In genomic region chr12:78086553-78087362, GRCh38 we compare ENCODE assay signal across 16 cellular contexts.
DNase-seq lines count a peak whose midpoint lies in the region; ATAC-seq, FAIRE-seq and TF ChIP-seq lines count a peak whose summit lies in the region.
"Had no signal": no experiment of that assay in that cellular context is flagged by ENCODE, and none has a peak within 500 bp of the region (broad histone marks: within the 10 kb centered on the region; RNA-seq: fewer than 3 reads in every experiment).

No MANE protein-coding gene starts in this region.

- intact Hi-C loops in IMR-90 (cut with micrococcal nuclease) = no loop called here
- intact Hi-C loops in kidney (cut with DNase I) = no loop called here

- no peak overlapping the region for H2BK5ac ChIP-seq in IMR-90 (ENCODE audit: low read depth, low read length, poor library complexity, severe bottlenecking)

- no peak overlapping the region for H3K18ac ChIP-seq in IMR-90 (ENCODE audit: low read depth, low read length)

- H4K5ac ChIP-seq in IMR-90 (ENCODE audit: low read depth, low read length) = no peak overlapping the region

- no peaks in the 10 kb centered on the region for H3K27me3 ChIP-seq in IMR-90 (ENCODE audit: control insufficient read depth, insufficient read depth, low read length)
- H3K27me3 ChIP-seq: cardiac muscle cell, hepatocyte had no signal

- no peak for TF ChIP-seq RAD21 in IMR-90 (IDR thresholded peaks at IDR 0.05; ENCODE audit: low read length)

- no peak overlapping the region for H2BK15ac ChIP-seq in IMR-90 (ENCODE audit: low read depth, low read length)

- no peak overlapping the region for H3K4ac ChIP-seq in IMR-90 (ENCODE audit: low read depth, low read length)

- no peak overlapping the region for H2AFZ ChIP-seq in IMR-90 (replicated peaks; ENCODE audit: low read length, poor library complexity)
- H2AFZ ChIP-seq: hepatocyte had no signal

- H3K9me3 ChIP-seq in IMR-90 (ENCODE audit: control insufficient read depth, insufficient read depth, low read length) = no peaks in the 10 kb centered on the region
- no peaks in the 10 kb centered on the region for H3K9me3 ChIP-seq in kidney (ENCODE audit: control insufficient read depth in 1 of 2, low read length in 2 of 2)
- H3K9me3 ChIP-seq: Caco-2 had no signal

- H3K9me1 ChIP-seq in IMR-90 (ENCODE audit: insufficient read depth, low read length) = peaks cover 2% of the 10 kb centered on the region

- H3K36me3 ChIP-seq in IMR-90 (ENCODE audit: control insufficient read depth, insufficient read depth, low read length) (no peaks in the 10 kb centered on the region), kidney (ENCODE audit: control insufficient read depth in 1 of 2, insufficient read depth in 2 of 2, low read length in 2 of 2) (no peaks in the 10 kb centered on the region)
- H3K36me3 ChIP-seq: cardiac muscle cell had no signal

- peak overlapping the region in 1 of 2 experiments; percentile 42; a peak in 1 of 4 replicates for H4K8ac ChIP-seq in IMR-90 (ENCODE audit: low read depth in 2 of 2, low read length in 2 of 2)

- DNase-seq in IMR-90 (peak; percentile 12), fibroblast of peridontal ligament (ENCODE audit: extremely low read depth) (peak; percentile 48), superior temporal gyrus (ENCODE audit: extremely low spot score) (peak; percentile 66), kidney (no peak)
- DNase-seq in central memory CD4-positive, alpha-beta T cell = no peak
- no peak for DNase-seq in stimulated activated naive CD4-positive, alpha-beta T cell (lab: John Stamatoyannopoulos, UW)
- DNase-seq: activated CD4-positive, CD25-positive, alpha-beta regulatory T cell treated with anti-CD3 and anti-CD28 coated beads, Interleukin-2, amount 50 U/mL, for 72 hours; activated naive CD4-positive, alpha-beta T cell treated with anti-CD3 and anti-CD28 coated beads, Interleukin-2, amount 10 ng/mL, durations not matched to agents 7 days and 5 days; Caco-2; left cardiac atrium; NCI-H2081; NCI-H526 treated with DMSO at 0.1 percent for 48 hours; T-helper 1 cell had no signal

- ATAC-seq in IMR-90 (ENCODE audit: low read depth) = no peak
- ATAC-seq in SK-N-SH treated with all-trans-retinoic acid at 6 μM for 48 hours = peak; percentile 58; the same call in 2 of the 3 replicates
- ATAC-seq: left cardiac atrium had no signal

- H2AK5ac ChIP-seq in IMR-90 (ENCODE audit: low read depth, low read length) = no peak overlapping the region

- no peak overlapping the region for H3K56ac ChIP-seq in IMR-90 (ENCODE audit: extremely low read depth, insufficient read depth, low read length)

- no peak overlapping the region for H2BK20ac ChIP-seq in IMR-90 (ENCODE audit: low read depth, low read length)

- no peak overlapping the region for H3K23ac ChIP-seq in IMR-90 (ENCODE audit: low read depth, low read length)

- H3K27ac ChIP-seq in IMR-90 (ENCODE audit: insufficient read depth, low read length) (no peak overlapping the region), kidney (ENCODE audit: low read depth in 2 of 2, low read length in 2 of 2) (no peak overlapping the region)
- H3K27ac ChIP-seq: cardiac muscle cell, hepatocyte had no signal

- no peak for FAIRE-seq in kidney (lab: Jason Lieb, UNC)

- H3K4me2 ChIP-seq in IMR-90 (ENCODE audit: low read depth, low read length) = no peak overlapping the region
- H3K4me2 ChIP-seq: hepatocyte had no signal

- TF ChIP-seq CTCF in IMR-90 (conservative IDR thresholded peaks at IDR 0.05; ENCODE audit: low read depth, low read length) (no peak), kidney (IDR thresholded peaks at IDR 0.05; ENCODE audit: borderline replicate concordance, extremely low read depth, insufficient read depth) (no peak)

- CTCF ChIA-PET in IMR-90 (lab: Yijun Ruan, JAX) = interaction anchor here (1.1 to 1.5 kb wide), 2 partner anchors 10 to 129 kb away, joined by 3 to 4 read pairs; no protein-coding TSS in a partner anchor

- dilution Hi-C loops in IMR-90 (cut with HindIII; ENCODE audit: low sequenced_read_pairs, unreplicated experiment) = no loop called here

- no peaks in the 10 kb centered on the region for H4K20me1 ChIP-seq in IMR-90 (ENCODE audit: insufficient read depth, low read length)

- H2BK120ac ChIP-seq in IMR-90 (ENCODE audit: low read depth, low read length) = no peak overlapping the region

- POLR2A ChIA-PET in IMR-90 (lab: Charles Lee; ENCODE audit: unreplicated experiment) = no interaction called here

- no TSS peak for BruUV-seq in IMR-90 (replicated peaks; lab: Mats Ljungman, UMichigan)

- H2AK9ac ChIP-seq in IMR-90 (replicated peaks; ENCODE audit: low read depth, low read length, poor library complexity) = no peak overlapping the region

- no peak overlapping the region for H3K4me3 ChIP-seq in IMR-90 (ENCODE audit: insufficient read depth, low read depth, low read length)
- H3K4me3 ChIP-seq in kidney (ENCODE audit: low read length in 2 of 2) = no peak overlapping the region
- H3K4me3 ChIP-seq: cardiac muscle cell, hepatocyte had no signal

- H3K4me1 ChIP-seq in IMR-90 (ENCODE audit: control insufficient read depth, insufficient read depth, low read length) (peaks cover 2% of the 10 kb centered on the region; the same call in 1 of the 2 replicates), kidney (ENCODE audit: control insufficient read depth in 1 of 2, insufficient read depth in 1 of 2, low read depth in 1 of 2, low read length in 2 of 2) (no peaks in the 10 kb centered on the region)
- H3K4me1 ChIP-seq: Caco-2 had no signal

- no peak overlapping the region for H4K91ac ChIP-seq in IMR-90 (ENCODE audit: insufficient read depth, low read depth, low read length)

- H3K9ac ChIP-seq in IMR-90 (ENCODE audit: low read depth, low read length) (no peak overlapping the region), kidney (ENCODE audit: low read length in 2 of 2) (no peak overlapping the region)

- H3K14ac ChIP-seq in IMR-90 (replicated peaks; ENCODE audit: low read depth, low read length) = no peak overlapping the region

- no peak for TF ChIP-seq POLR2A in IMR-90 (IDR thresholded peaks at IDR 0.05; ENCODE audit: low read depth, low read length)

- H3K79me1 ChIP-seq in IMR-90 (ENCODE audit: low read depth in 1 of 2, low read length in 2 of 2) = peaks cover 4 to 30% of the 10 kb centered on the region in 2 experiments; a peak in 3 of 4 replicates

- in situ Hi-C loops in IMR-90 (cut with MboI; ENCODE audit: low sequenced_read_pairs) = no loop called here

TF ChIP-seq in IMR-90, 13 proteins besides CTCF, POLR2A, EP300 and RAD21:
- TF ChIP-seq USF2 (IDR thresholded peaks at IDR 0.05; ENCODE audit: low read depth, low read length) (no peak), MAFK (IDR thresholded peaks at IDR 0.05; ENCODE audit: low read depth, low read length) (no peak), MAZ (IDR thresholded peaks at IDR 0.05; ENCODE audit: borderline replicate concordance, low read depth, low read length) (no peak), NFE2L2 (IDR thresholded peaks at IDR 0.05; ENCODE audit: low read depth, low read length) (no peak), RCOR1 (IDR thresholded peaks at IDR 0.05; ENCODE audit: insufficient replicate concordance, low read length) (no peak), RFX5 (IDR thresholded peaks at IDR 0.05; ENCODE audit: low read depth, low read length) (no peak), CEBPB (IDR thresholded peaks at IDR 0.05; ENCODE audit: low read depth, low read length) (no peak)
- TF ChIP-seq, protein P1, sequence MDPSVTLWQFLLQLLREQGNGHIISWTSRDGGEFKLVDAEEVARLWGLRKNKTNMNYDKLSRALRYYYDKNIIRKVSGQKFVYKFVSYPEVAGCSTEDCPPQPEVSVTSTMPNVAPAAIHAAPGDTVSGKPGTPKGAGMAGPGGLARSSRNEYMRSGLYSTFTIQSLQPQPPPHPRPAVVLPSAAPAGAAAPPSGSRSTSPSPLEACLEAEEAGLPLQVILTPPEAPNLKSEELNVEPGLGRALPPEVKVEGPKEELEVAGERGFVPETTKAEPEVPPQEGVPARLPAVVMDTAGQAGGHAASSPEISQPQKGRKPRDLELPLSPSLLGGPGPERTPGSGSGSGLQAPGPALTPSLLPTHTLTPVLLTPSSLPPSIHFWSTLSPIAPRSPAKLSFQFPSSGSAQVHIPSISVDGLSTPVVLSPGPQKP (IDR thresholded peaks at IDR 0.05; ENCODE audit: borderline replicate concordance, low read depth, low read length) = no peak

TF ChIP-seq in SK-N-SH treated with all-trans-retinoic acid at 6 μM for 48 hours, 23 proteins besides CTCF, POLR2A, EP300 and RAD21:
- TF ChIP-seq OSR1 (CRISPR knock-in tag; IDR thresholded peaks at IDR 0.05) (no peak), ISL1 (CRISPR knock-in tag; IDR thresholded peaks at IDR 0.05) (no peak), CREB5 (CRISPR knock-in tag; IDR thresholded peaks at IDR 0.05; ENCODE audit: low read depth) (no peak), ZFP3 (CRISPR knock-in tag; IDR thresholded peaks at IDR 0.05) (no peak), RARB (CRISPR knock-in tag; IDR thresholded peaks at IDR 0.05) (no peak)
- TF ChIP-seq, protein P2, sequence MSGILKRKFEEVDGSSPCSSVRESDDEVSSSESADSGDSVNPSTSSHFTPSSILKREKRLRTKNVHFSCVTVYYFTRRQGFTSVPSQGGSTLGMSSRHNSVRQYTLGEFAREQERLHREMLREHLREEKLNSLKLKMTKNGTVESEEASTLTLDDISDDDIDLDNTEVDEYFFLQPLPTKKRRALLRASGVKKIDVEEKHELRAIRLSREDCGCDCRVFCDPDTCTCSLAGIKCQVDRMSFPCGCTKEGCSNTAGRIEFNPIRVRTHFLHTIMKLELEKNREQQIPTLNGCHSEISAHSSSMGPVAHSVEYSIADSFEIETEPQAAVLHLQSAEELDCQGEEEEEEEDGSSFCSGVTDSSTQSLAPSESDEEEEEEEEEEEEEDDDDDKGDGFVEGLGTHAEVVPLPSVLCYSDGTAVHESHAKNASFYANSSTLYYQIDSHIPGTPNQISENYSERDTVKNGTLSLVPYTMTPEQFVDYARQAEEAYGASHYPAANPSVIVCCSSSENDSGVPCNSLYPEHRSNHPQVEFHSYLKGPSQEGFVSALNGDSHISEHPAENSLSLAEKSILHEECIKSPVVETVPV (CRISPR knock-in tag; IDR thresholded peaks at IDR 0.05) = no peak
TF ChIP-seq in SK-N-SH treated with all-trans-retinoic acid at 6 μM for 48 hours: peak in this region for 0.

Comparison
In these comparisons a context has a peak if more than half of its experiments do, and no peak if none do; other contexts are left out.
1. DNase-seq: peak in IMR-90 (single experiment), fibroblast of peridontal ligament (single experiment) and superior temporal gyrus (single experiment); none in central memory CD4-positive, alpha-beta T cell (single experiment), kidney (single experiment) and stimulated activated naive CD4-positive, alpha-beta T cell (0 of 6).